9 cellular contexts compared by ENCODE assay signal in genomic region chr1:1597275-1597930, GRCh38. TPM values are rescaled to one million over a fixed set of nuclear protein-coding genes. Genes with fewer than 3 reads are reported as not detected.
A peak's percentile ranks its signal among the peaks of the same experiment; 100 is the strongest.
DNase-seq lines count a peak whose midpoint lies in the region; ATAC-seq, FAIRE-seq and TF ChIP-seq lines count a peak whose summit lies in the region.
"Had no signal": no experiment of that assay in that cellular context is flagged by ENCODE, and none has a peak within 500 bp of the region (broad histone marks: within the 10 kb centered on the region; RNA-seq: fewer than 3 reads in every experiment).

No MANE protein-coding gene starts in this region.

- no peaks in the 10 kb centered on the region for H3K9me3 ChIP-seq in keratinocyte (ENCODE audit: control insufficient read depth, low read depth, low read length)

- no peaks in the 10 kb centered on the region for H4K20me1 ChIP-seq in keratinocyte (ENCODE audit: control insufficient read depth, extremely low read depth, insufficient read depth, low read length)

- H3K9me3 Mint-ChIP-seq in WTC11, result no peaks in the 10 kb centered on the region

- H3K36me3 ChIP-seq in keratinocyte (ENCODE audit: control insufficient read depth in 2 of 2, extremely low read depth in 1 of 2, insufficient read depth in 2 of 2, low read length in 2 of 2), result no peaks in the 10 kb centered on the region

- H3K27me3 Mint-ChIP-seq in WTC11 (ENCODE audit: low read depth), result peaks cover 25% of the 10 kb centered on the region

- no peak overlapping the region for H3K9ac ChIP-seq in keratinocyte (ENCODE audit: control insufficient read depth, extremely low read depth, insufficient read depth, low read length)

- no peak overlapping the region for H3K4me3 ChIP-seq in keratinocyte (ENCODE audit: control insufficient read depth in 2 of 3, extremely low read depth in 1 of 3, insufficient read depth in 2 of 3, low read depth in 1 of 3, low read length in 3 of 3)

- no peak overlapping the region for H3K27ac ChIP-seq in keratinocyte (ENCODE audit: control insufficient read depth, insufficient read depth, low read length)

- ATAC-seq in WTC11, result peak; percentile 66
- ATAC-seq in HG02840 (IDR thresholded peaks at IDR 0.05; ENCODE audit: low FRiP score, unreplicated experiment), result no peak
- ATAC-seq in HG03108 (IDR thresholded peaks at IDR 0.05; ENCODE audit: unreplicated experiment), result no peak

- H3K4me1 ChIP-seq in keratinocyte (ENCODE audit: control insufficient read depth, extremely low read depth, insufficient read depth, low read length), result peaks cover 7% of the 10 kb centered on the region

- TF ChIP-seq CTCF in AG09319 (IDR thresholded peaks at IDR 0.05; ENCODE audit: low read depth, low read length), result peak; percentile 19
- no peak for TF ChIP-seq CTCF in WTC11 (IDR thresholded peaks at IDR 0.05)
- TF ChIP-seq CTCF in keratinocyte (optimal IDR thresholded peaks at IDR 0.05 in 1 of 3, IDR thresholded peaks at IDR 0.05 in 1 of 3, conservative IDR thresholded peaks at IDR 0.05 in 1 of 3; ENCODE audit: extremely low read depth in 1 of 3, insufficient read depth in 2 of 3, low read length in 3 of 3), result peak; percentile 35 to 52 (median 44)

- POLR2A ChIA-PET in WTC11 (lab: Charles Lee), result interaction anchor here (0.7 kb wide), 1 partner anchor 26 kb away, joined by 3 read pairs; no protein-coding TSS in a partner anchor

- peaks cover 10% of the 10 kb centered on the region; the same call in 1 of the 2 replicates for H3K4me1 Mint-ChIP-seq in WTC11

- no peaks in the 10 kb centered on the region for H3K79me2 ChIP-seq in keratinocyte (ENCODE audit: control insufficient read depth, insufficient read depth, low read length)

- peaks cover 21% of the 10 kb centered on the region for H3K27me3 ChIP-seq in keratinocyte (ENCODE audit: control insufficient read depth, extremely low read depth, insufficient read depth, low read length)

- H3K27ac Mint-ChIP-seq in WTC11, result no peak overlapping the region

- FAIRE-seq in GM12891 (lab: Jason Lieb, UNC) (peak; percentile 13), keratinocyte (lab: Jason Lieb, UNC) (no peak)

- no peak for TF ChIP-seq POLR2A in GM12891 (IDR thresholded peaks at IDR 0.05; ENCODE audit: low read depth, low read length)

- H3K4me2 ChIP-seq in keratinocyte (ENCODE audit: control insufficient read depth, extremely low read depth, insufficient read depth, low read depth, low read length), result no peak overlapping the region

- no peaks in the 10 kb centered on the region for H3K9me1 ChIP-seq in keratinocyte (ENCODE audit: control insufficient read depth, extremely low read depth, insufficient read depth, low read length)

- no peak for DNase-seq in AG09319 (ENCODE audit: extremely low read depth, low read depth)
- DNase-seq in GM12891 (ENCODE audit: insufficient read length, low spot score), result peak; percentile 46
- peak; percentile 57 for DNase-seq in WTC11 (ENCODE audit: low spot score)
- DNase-seq in keratinocyte (ENCODE audit: low read depth, low spot score), result no peak
- no peak for DNase-seq in NCI-H2107 treated with DMSO at 0.1 percent for 48 hours (lab: John Stamatoyannopoulos, UW; ENCODE audit: unreplicated experiment)
- no peak for DNase-seq in kidney glomerular epithelial cell (lab: John Stamatoyannopoulos, UW)
- DNase-seq: aorta had no signal

- dilution Hi-C loops in keratinocyte (cut with MboI; ENCODE audit: extremely low pct_ligation_motif_present, low sequenced_read_pairs), result no loop called here

- CTCF ChIA-PET in WTC11 (lab: Charles Lee), result interaction anchor here (0.6 to 3.3 kb wide), 6 partner anchors 11 to 46 kb away, joined by 3 to 13 read pairs (median 4); partner anchors contain the start of gene MIB2

- H2AFZ ChIP-seq in keratinocyte (ENCODE audit: control insufficient read depth, low read length), result no peak overlapping the region

- peak overlapping the region; percentile 33 for H3K4me3 Mint-ChIP-seq in WTC11

- H3K36me3 Mint-ChIP-seq in WTC11, result no peaks in the 10 kb centered on the region

TF ChIP-seq in GM12891, 5 proteins besides CTCF, POLR2A, EP300 and RAD21:
- TF ChIP-seq POU2F2 (IDR thresholded peaks at IDR 0.05; ENCODE audit: low read depth, low read length), result no peak
- TF ChIP-seq TAF1 (IDR thresholded peaks at IDR 0.05; ENCODE audit: low read depth, low read length), result no peak
- TF ChIP-seq POLR2AphosphoS5 (IDR thresholded peaks at IDR 0.05; ENCODE audit: low read depth, low read length), result no peak
- no peak for TF ChIP-seq SPI1 (IDR thresholded peaks at IDR 0.05; ENCODE audit: low read depth, low read length)
- peak; percentile 35 for TF ChIP-seq PAX5 (IDR thresholded peaks at IDR 0.05; ENCODE audit: insufficient read depth, low read length, severe bottlenecking)

RNA-seq across cellular contexts. Expression of gene FNDC10, which starts 2.5 kb away (rescaled TPM):
- 1.1 TPM for polyA plus RNA-seq in GM12891 (2012; ENCODE audit: low read depth, missing spikeins)
- total RNA-seq in WTC11 (2021), result 30.4 to 37.5 TPM (median 34.9 TPM) in 3 replicates
- 1.2 to 2.8 TPM (median 2.2 TPM) in 3 replicates for polyA plus RNA-seq in keratinocyte
- 0.62 TPM for polyA plus RNA-seq in keratinocyte (2011; ENCODE audit: low read depth)
- polyA plus RNA-seq in keratinocyte (2011; cell fraction: cytosol; rRNA removed), result 2.6 and 7.5 TPM in 2 replicates
- 1.5 and 3.2 TPM in 2 replicates for polyA plus RNA-seq in keratinocyte (2011; cell fraction: nucleus; rRNA removed)
- 5.9 and 6.6 TPM in 2 replicates for polyA plus RNA-seq in keratinocyte (2012; ENCODE audit: low replicate concordance)
- polyA minus RNA-seq in keratinocyte, result 1.4 to 5.3 TPM (median 1.9 TPM) in 3 replicates
- polyA minus RNA-seq in keratinocyte (2011; cell fraction: cytosol; rRNA and poly(A)+ RNA removed), result 12.9 TPM
- polyA minus RNA-seq in keratinocyte (2011; cell fraction: nucleus; rRNA and poly(A)+ RNA removed), result 1.4 and 2.6 TPM in 2 replicates

RNA-seq across cellular contexts. Expression of gene MIB2, which starts 17.9 kb away (rescaled TPM):
- 29.4 TPM for polyA plus RNA-seq in GM12891 (2012; ENCODE audit: low read depth, missing spikeins)
- total RNA-seq in WTC11 (2021), result 90.6 to 120 TPM (median 113 TPM) in 3 replicates
- 13.9 to 34.7 TPM (median 16.6 TPM) in 3 replicates for polyA plus RNA-seq in keratinocyte
- polyA plus RNA-seq in keratinocyte (2011; ENCODE audit: low read depth), result 12.1 TPM
- 6.2 and 26.1 TPM in 2 replicates for polyA plus RNA-seq in keratinocyte (2011; cell fraction: cytosol; rRNA removed)
- 44.9 and 67.6 TPM in 2 replicates for polyA plus RNA-seq in keratinocyte (2011; cell fraction: nucleus; rRNA removed)
- 24.1 and 47.6 TPM in 2 replicates for polyA plus RNA-seq in keratinocyte (2012; ENCODE audit: low replicate concordance)
- polyA minus RNA-seq in keratinocyte, result 7.9 to 11.2 TPM (median 9.9 TPM) in 3 replicates
- polyA minus RNA-seq in keratinocyte (2011; cell fraction: cytosol; rRNA and poly(A)+ RNA removed), result 57.9 TPM
- polyA minus RNA-seq in keratinocyte (2011; cell fraction: nucleus; rRNA and poly(A)+ RNA removed), result 26.8 and 38.9 TPM in 2 replicates

RNA-seq across cellular contexts. Expression of gene SSU72, which starts 22.7 kb away (rescaled TPM):
- 81.8 TPM for polyA plus RNA-seq in GM12891 (2012; ENCODE audit: low read depth, missing spikeins)
- total RNA-seq in WTC11 (2021), result 150 to 158 TPM (median 150 TPM) in 3 replicates
- 60.2 to 147 TPM (median 79.7 TPM) in 3 replicates for polyA plus RNA-seq in keratinocyte
- polyA plus RNA-seq in keratinocyte (2011; ENCODE audit: low read depth), result 163 TPM
- 119 and 121 TPM in 2 replicates for polyA plus RNA-seq in keratinocyte (2011; cell fraction: cytosol; rRNA removed)
- 59.6 and 59.8 TPM in 2 replicates for polyA plus RNA-seq in keratinocyte (2011; cell fraction: nucleus; rRNA removed)
- 129 and 156 TPM in 2 replicates for polyA plus RNA-seq in keratinocyte (2012; ENCODE audit: low replicate concordance)
- polyA minus RNA-seq in keratinocyte, result 58.5 to 75.9 TPM (median 69.3 TPM) in 3 replicates
- polyA minus RNA-seq in keratinocyte (2011; cell fraction: cytosol; rRNA and poly(A)+ RNA removed), result 145 TPM
- polyA minus RNA-seq in keratinocyte (2011; cell fraction: nucleus; rRNA and poly(A)+ RNA removed), result 29.5 and 37.0 TPM in 2 replicates

RNA-seq across cellular contexts. Expression of gene MMP23B, which starts 34.6 kb away (rescaled TPM):
- polyA plus RNA-seq in GM12891 (2012; ENCODE audit: low read depth, missing spikeins), result 2.8 TPM
- total RNA-seq in WTC11 (2021), result 20.0 to 28.1 TPM (median 27.1 TPM) in 3 replicates
- polyA plus RNA-seq in keratinocyte, result 0.07 to 0.17 TPM in 2 of 3 replicates, not detected in the other
- not detected for polyA plus RNA-seq in keratinocyte (2011; ENCODE audit: low read depth)
- 0.09 TPM in 1 of 2 replicates, not detected in the other for polyA plus RNA-seq in keratinocyte (2011; cell fraction: cytosol; rRNA removed)
- polyA plus RNA-seq in keratinocyte (2011; cell fraction: nucleus; rRNA removed), result 0.51 and 0.69 TPM in 2 replicates
- 0.22 TPM in 1 of 2 replicates, not detected in the other for polyA plus RNA-seq in keratinocyte (2012; ENCODE audit: low replicate concordance)
- polyA minus RNA-seq in keratinocyte, result not detected in 3 replicates
- not detected for polyA minus RNA-seq in keratinocyte (2011; cell fraction: cytosol; rRNA and poly(A)+ RNA removed)
- polyA minus RNA-seq in keratinocyte (2011; cell fraction: nucleus; rRNA and poly(A)+ RNA removed), result not detected in 2 replicates

RNA-seq across cellular contexts. Expression of gene TMEM240, which starts 57.0 kb away (rescaled TPM):
- 0.50 TPM for polyA plus RNA-seq in GM12891 (2012; ENCODE audit: low read depth, missing spikeins)
- total RNA-seq in WTC11 (2021), result 6.6 to 8.8 TPM (median 8.0 TPM) in 3 replicates
- polyA plus RNA-seq in keratinocyte, result 0.12 to 0.28 TPM (median 0.12 TPM) in 3 replicates
- not detected for polyA plus RNA-seq in keratinocyte (2011; ENCODE audit: low read depth)
- polyA plus RNA-seq in keratinocyte (2011; cell fraction: cytosol; rRNA removed), result 0.18 and 0.29 TPM in 2 replicates
- polyA plus RNA-seq in keratinocyte (2011; cell fraction: nucleus; rRNA removed), result 0.23 and 0.56 TPM in 2 replicates
- 0.80 and 0.93 TPM in 2 replicates for polyA plus RNA-seq in keratinocyte (2012; ENCODE audit: low replicate concordance)
- not detected in 3 replicates for polyA minus RNA-seq in keratinocyte
- not detected for polyA minus RNA-seq in keratinocyte (2011; cell fraction: cytosol; rRNA and poly(A)+ RNA removed)
- 1.1 TPM in 1 of 2 replicates, not detected in the other for polyA minus RNA-seq in keratinocyte (2011; cell fraction: nucleus; rRNA and poly(A)+ RNA removed)

Comparison
In these comparisons a context has a peak if more than half of its experiments do, and no peak if none do; other contexts are left out.
1. DNase-seq: peak in GM12891 (single experiment) and WTC11 (single experiment); none in AG09319 (single experiment), keratinocyte (single experiment), NCI-H2107 treated with DMSO at 0.1 percent for 48 hours (single experiment) and kidney glomerular epithelial cell (single experiment).